8 cellular contexts compared by ENCODE assay signal in genomic region chr12:56118688-56119045, GRCh38. TPM values are rescaled to one million over a fixed set of nuclear protein-coding genes. Genes with fewer than 3 reads are reported as not detected.
A peak's percentile ranks its signal among the peaks of the same experiment; 100 is the strongest.
DNase-seq lines count a peak whose midpoint lies in the region; ATAC-seq, FAIRE-seq and TF ChIP-seq lines count a peak whose summit lies in the region.

No MANE protein-coding gene starts in this region.

- H3K4me3 ChIP-seq in body of pancreas (peak overlapping the region; percentile 1 to 25), mucosa of rectum (ENCODE audit: low read length in 2 of 2) (peak overlapping the region; percentile 82 to 87)

- H3K27ac ChIP-seq in body of pancreas: peak overlapping the region; percentile 77 to 97 (median 91)
- H3K27ac ChIP-seq in mucosa of rectum (ENCODE audit: low read depth in 2 of 2, low read length in 2 of 2): peak overlapping the region; percentile 95 to 96

- 1 to 2% methylated on average over 9 to 10 of the region's 10 CpGs for WGBS in body of pancreas, 2 donors

- peaks cover 23% of the 10 kb centered on the region for H3K4me1 ChIP-seq in body of pancreas
- peaks cover 18 to 20% of the 10 kb centered on the region in 2 donors for H3K4me1 ChIP-seq in mucosa of rectum (ENCODE audit: control insufficient read depth in 2 of 2, insufficient read depth in 2 of 2, low read length in 2 of 2)

- TF ChIP-seq CTCF in body of pancreas (IDR thresholded peaks at IDR 0.05): no peak

- intact Hi-C loops in body of pancreas (cut with DNase I): no loop called here

- FAIRE-seq in GM12891 (lab: Jason Lieb, UNC): no peak
- FAIRE-seq in urothelium cell line (lab: Jason Lieb, UNC): no peak

- TF ChIP-seq POLR2A in GM12891 (IDR thresholded peaks at IDR 0.05; ENCODE audit: low read depth, low read length) (no peak), body of pancreas (IDR thresholded peaks at IDR 0.05) (no peak)

- H3K36me3 ChIP-seq in body of pancreas (replicated peaks in 1 of 2; ENCODE audit: insufficient read depth in 1 of 2, low read depth in 2 of 2) (no peaks in the 10 kb centered on the region), mucosa of rectum (ENCODE audit: control insufficient read depth in 2 of 2, insufficient read depth in 2 of 2, low read length in 2 of 2) (peaks cover 9 to 22% of the 10 kb centered on the region in 2 donors)

- DNase-seq in GM12891 (ENCODE audit: insufficient read length, low spot score) (no peak), body of pancreas (no peak), urothelium cell line (ENCODE audit: low spot score) (no peak), NCI-H146 (lab: John Stamatoyannopoulos, UW) (no peak), NCI-H526 treated with DMSO at 0.1 percent for 48 hours (lab: John Stamatoyannopoulos, UW) (no peak)

- H3K9ac ChIP-seq in mucosa of rectum (ENCODE audit: low read depth in 1 of 2, low read length in 2 of 2): peak overlapping the region; percentile 75 to 97

- H3K9me3 ChIP-seq in body of pancreas: no peaks in the 10 kb centered on the region
- H3K9me3 ChIP-seq in mucosa of rectum (ENCODE audit: control insufficient read depth in 2 of 2, low read length in 2 of 2): no peaks in the 10 kb centered on the region

- H3K27me3 ChIP-seq in body of pancreas: no peaks in the 10 kb centered on the region
- H3K27me3 ChIP-seq in mucosa of rectum (ENCODE audit: control insufficient read depth in 2 of 2, insufficient read depth in 2 of 2, low read length in 2 of 2): no peaks in the 10 kb centered on the region

- ATAC-seq in HG03378 (IDR thresholded peaks at IDR 0.05; ENCODE audit: unreplicated experiment) (peak; percentile 6), body of pancreas (no peak), HG03571 (IDR thresholded peaks at IDR 0.05; ENCODE audit: unreplicated experiment) (no peak)

TF ChIP-seq in GM12891, 5 proteins besides CTCF, POLR2A, EP300 and RAD21:
- no peak for TF ChIP-seq POU2F2 (IDR thresholded peaks at IDR 0.05; ENCODE audit: low read depth, low read length)
- TF ChIP-seq SPI1 (IDR thresholded peaks at IDR 0.05; ENCODE audit: low read depth, low read length): peak; percentile 20; the same call in 1 of the 2 replicates

RNA-seq across cellular contexts. Expression of gene ZC3H10, which starts 0.6 kb away (rescaled TPM):
- polyA plus RNA-seq in GM12891 (2012; ENCODE audit: low read depth, missing spikeins): 0.90 TPM
- 10 to 100 TPM in 1 of 2 donors, under 1 TPM in 1; 0.99 to 11.2 TPM for total RNA-seq in body of pancreas

RNA-seq across cellular contexts. Expression of gene RPL41, which starts 2.2 kb away (rescaled TPM):
- polyA plus RNA-seq in GM12891 (2012; ENCODE audit: low read depth, missing spikeins): 12,117 TPM
- total RNA-seq in body of pancreas: 1,000 to 10,000 TPM; 1,174 to 2,214 TPM

RNA-seq across cellular contexts. Expression of gene ESYT1, which starts 9.4 kb away (rescaled TPM):
- 39.7 TPM for polyA plus RNA-seq in GM12891 (2012; ENCODE audit: low read depth, missing spikeins)
- 100 to 1,000 TPM in 1 of 2 donors, 10 to 100 TPM in 1; 43.3 to 182 TPM for total RNA-seq in body of pancreas

RNA-seq across cellular contexts. Expression of gene PA2G4, which starts 14.3 kb away (rescaled TPM):
- 201 TPM for polyA plus RNA-seq in GM12891 (2012; ENCODE audit: low read depth, missing spikeins)
- 100 to 1,000 TPM in 1 of 2 donors, 10 to 100 TPM in 1; 49.4 to 107 TPM for total RNA-seq in body of pancreas

RNA-seq across cellular contexts. Expression of gene MYL6B, which starts 33.7 kb away (rescaled TPM):
- 125 TPM for polyA plus RNA-seq in GM12891 (2012; ENCODE audit: low read depth, missing spikeins)
- 10 to 100 TPM in 1 of 2 donors, 1 to 10 TPM in 1; 7.5 to 24.1 TPM for total RNA-seq in body of pancreas
